In the genomic region with DNA sequence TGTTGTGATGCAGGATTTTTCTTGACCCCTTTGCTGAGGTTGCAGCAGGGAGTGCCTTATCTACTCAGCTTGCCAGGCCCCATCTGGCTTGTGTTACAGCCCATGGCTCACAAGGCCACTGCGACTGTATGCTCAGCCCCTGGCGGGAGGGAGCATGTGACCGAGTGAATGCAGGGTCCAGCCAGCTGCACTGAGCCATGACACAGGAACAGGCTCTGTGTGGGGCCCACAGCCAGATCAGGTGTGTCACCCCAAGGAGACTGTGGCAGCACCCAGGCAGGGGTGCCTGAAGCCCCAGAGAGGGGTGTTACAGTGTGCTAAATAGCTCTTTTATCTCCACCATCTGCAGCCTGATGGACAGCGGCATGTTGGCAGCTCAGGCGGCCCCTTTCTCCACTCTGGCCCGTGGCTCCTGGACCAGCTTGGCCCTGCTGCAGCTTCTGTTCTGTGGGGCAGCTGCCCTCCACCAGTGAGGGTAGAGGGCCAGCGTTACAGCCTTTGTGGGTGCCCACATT, we compare ENCODE assay signal across 9 cellular contexts. TPM values are rescaled to one million over a fixed set of nuclear protein-coding genes. Genes with fewer than 3 reads are reported as not detected.
DNase-seq lines count a peak whose midpoint lies in the region; TF ChIP-seq lines count a peak whose summit lies in the region.
"Had no signal": no experiment of that assay in that cellular context is flagged by ENCODE, and none has a peak within 500 bp of the region (broad histone marks: within the 10 kb centered on the region; RNA-seq: fewer than 3 reads in every experiment).

No MANE protein-coding gene starts in this region.

- H3K27me3 ChIP-seq in BE2C (no peaks in the 10 kb centered on the region), WERI-Rb-1 (ENCODE audit: insufficient read depth, low read depth, severe bottlenecking) (no peaks in the 10 kb centered on the region), neuronal stem cell (ENCODE audit: control insufficient read depth in 3 of 3, insufficient read depth in 3 of 3, low read depth in 1 of 3, low read length in 3 of 3) (no peaks in the 10 kb centered on the region)

- no peak overlapping the region for H4K91ac ChIP-seq in neuronal stem cell (ENCODE audit: low read depth, low read length, poor library complexity)

- TF ChIP-seq CTCF in BE2C (IDR thresholded peaks at IDR 0.05; ENCODE audit: low read depth, low read length) (no peak), WERI-Rb-1 (IDR thresholded peaks at IDR 0.05; ENCODE audit: low read depth, low read length) (no peak)

- no peak overlapping the region for H3K4me3 ChIP-seq in BE2C (ENCODE audit: low read depth, low read length)
- no peak overlapping the region for H3K4me3 ChIP-seq in WERI-Rb-1 (ENCODE audit: low read depth, low read length)
- H3K4me3 ChIP-seq in neuronal stem cell (ENCODE audit: low read length in 2 of 2): peak overlapping the region in 1 of 2 donors; percentile 23

- intact Hi-C loops in cardiac septum (cut with DNase I): no loop called here

- no peak overlapping the region for H3K9ac ChIP-seq in neuronal stem cell (ENCODE audit: low read depth, low read length, poor library complexity)

- no peak overlapping the region for H2BK15ac ChIP-seq in neuronal stem cell (ENCODE audit: low read length)

- peak overlapping the region; percentile 24 for H3K18ac ChIP-seq in neuronal stem cell (ENCODE audit: low read length)

- H3K23ac ChIP-seq in neuronal stem cell (ENCODE audit: low read depth, low read length, poor library complexity): no peak overlapping the region

- H3K4me2 ChIP-seq in neuronal stem cell (ENCODE audit: insufficient read depth, low read length, poor library complexity, severe bottlenecking): no peak overlapping the region

- peak overlapping the region; percentile 32 for H2BK12ac ChIP-seq in neuronal stem cell (ENCODE audit: low read length)

- no peaks in the 10 kb centered on the region for H3K79me1 ChIP-seq in neuronal stem cell (ENCODE audit: low read depth, low read length)

- H2BK120ac ChIP-seq in neuronal stem cell (ENCODE audit: low read depth, low read length): no peak overlapping the region

- no peak overlapping the region for H2AK5ac ChIP-seq in neuronal stem cell (ENCODE audit: low read depth, low read length)

- H4K8ac ChIP-seq in neuronal stem cell (ENCODE audit: low read depth, low read length): no peak overlapping the region

- no peak overlapping the region for H2BK5ac ChIP-seq in neuronal stem cell (ENCODE audit: low read length)

- peaks cover 27% of the 10 kb centered on the region for H3K4me1 ChIP-seq in BE2C
- peaks cover 9 to 10% of the 10 kb centered on the region in 2 donors for H3K4me1 ChIP-seq in neuronal stem cell (ENCODE audit: control insufficient read depth in 2 of 2, insufficient read depth in 1 of 2, low read depth in 1 of 2, low read length in 2 of 2)

- no peaks in the 10 kb centered on the region for H3K9me3 ChIP-seq in BE2C
- H3K9me3 ChIP-seq in WERI-Rb-1 (ENCODE audit: severe bottlenecking): peaks cover 6% of the 10 kb centered on the region
- H3K9me3 ChIP-seq in neuronal stem cell (replicated peaks in 1 of 2; ENCODE audit: control insufficient read depth in 2 of 2, insufficient read depth in 1 of 2, low read depth in 1 of 2, low read length in 2 of 2): no peaks in the 10 kb centered on the region

- H3K4ac ChIP-seq in neuronal stem cell (ENCODE audit: low read length): no peak overlapping the region

- no peaks in the 10 kb centered on the region; the same call in 1 of the 2 replicates for H3K36me3 ChIP-seq in BE2C
- peaks cover 6% of the 10 kb centered on the region for H3K36me3 ChIP-seq in WERI-Rb-1
- H3K36me3 ChIP-seq in neuronal stem cell (replicated peaks in 1 of 2; ENCODE audit: control insufficient read depth in 2 of 2, insufficient read depth in 2 of 2, low read length in 2 of 2): no peaks in the 10 kb centered on the region

- DNase-seq in BE2C (peak; percentile 94), WERI-Rb-1 (peak; percentile 88), cardiac septum (ENCODE audit: low spot score) (peak; percentile 86), neuronal stem cell (ENCODE audit: low spot score) (no peak), DMS79 treated with DMSO at 0.1 percent for 48 hours (lab: John Stamatoyannopoulos, UW) (no peak), AML-193 (lab: John Stamatoyannopoulos, UW) (no peak), GM19240 (ENCODE audit: insufficient read length, low spot score) (no peak), SIG-M5 treated with dmso at 0.1 percent for 504 hours (lab: John Stamatoyannopoulos, UW; ENCODE audit: unreplicated experiment) (no peak)
- DNase-seq: NCI-H2029 had no signal

- H3K14ac ChIP-seq in neuronal stem cell (ENCODE audit: low read length): no peak overlapping the region

- peak overlapping the region; percentile 68 for H2AFZ ChIP-seq in neuronal stem cell (ENCODE audit: low read length)

- WGBS in neuronal stem cell (ENCODE audit: extremely low coverage in 2 of 2, insufficient read length in 2 of 2, insufficient replicate concordance in 1 of 2), 2 donors: no CpG with 5 or more reads among the region's 7 CpGs

- H3K27ac ChIP-seq in WERI-Rb-1: peak overlapping the region; percentile 66
- no peak overlapping the region for H3K27ac ChIP-seq in neuronal stem cell (replicated peaks; ENCODE audit: low read length)

RNA-seq across cellular contexts. Expression of gene PCBD1, which starts 2.6 kb away (rescaled TPM):
- 93.5 TPM for polyA plus RNA-seq in BE2C (2012; ENCODE audit: insufficient read depth, insufficient read length, low read depth)
- 121 TPM for total RNA-seq in cardiac septum
- 71.7 TPM for polyA plus RNA-seq in neuronal stem cell (2013, experiment 1 of 2)
- 72.0 TPM for polyA plus RNA-seq in neuronal stem cell (2013, experiment 2 of 2)

Comparison
In these comparisons a context has a peak if more than half of its experiments do, and no peak if none do; other contexts are left out.
1. DNase-seq: peak in BE2C (single experiment), WERI-Rb-1 (single experiment) and cardiac septum (single experiment); none in neuronal stem cell (single experiment), DMS79 treated with DMSO at 0.1 percent for 48 hours (single experiment), AML-193 (0 of 2), GM19240 (single experiment) and SIG-M5 treated with dmso at 0.1 percent for 504 hours (single experiment).